8 cellular contexts compared by ENCODE assay signal in genomic region chr2:213251618-213252017, GRCh38. TPM values are rescaled to one million over a fixed set of nuclear protein-coding genes. Genes with fewer than 3 reads are reported as not detected.
DNase-seq lines count a peak whose midpoint lies in the region; ATAC-seq and TF ChIP-seq lines count a peak whose summit lies in the region.

No MANE protein-coding gene starts in this region.

- intact Hi-C loops in transverse colon (cut with DNase I; ENCODE audit: low total_unique reads): no loop called here
- intact Hi-C loops in lower leg skin (cut with DNase I; ENCODE audit: low total_unique reads): no loop called here

- DNase-seq in EL (peak; percentile 64), HPDE6-E6E7 (ENCODE audit: extremely low spot score) (peak; percentile 23), NCI-H82 treated with DMSO at 0.1 percent for 48 hours (lab: John Stamatoyannopoulos, UW; ENCODE audit: unreplicated experiment) (peak; percentile 56), left lobe of liver (ENCODE audit: low spot score) (no peak), transverse colon (no peak), lower leg skin (ENCODE audit: low spot score in 2 of 2) (no peak)
- DNase-seq in central memory CD4-positive, alpha-beta T cell: peak; percentile 34

- no peak for TF ChIP-seq POLR2A in transverse colon (IDR thresholded peaks at IDR 0.05)
- TF ChIP-seq POLR2A in lower leg skin (IDR thresholded peaks at IDR 0.05): no peak

- peaks cover 0 to 3% (median 0%) of the 10 kb centered on the region in 4 donors for H3K4me1 ChIP-seq in transverse colon

- WGBS in transverse colon (ENCODE audit: low coverage in 1 of 2), 2 donors: 29 to 33% methylated on average over 3 of the region's 3 CpGs
- 20 to 22% methylated on average over 3 of the region's 3 CpGs for WGBS in lower leg skin, 2 donors

- H3K36me3 ChIP-seq in transverse colon: no peaks in the 10 kb centered on the region

- TF ChIP-seq CTCF in transverse colon (IDR thresholded peaks at IDR 0.05): peak; percentile 59 to 72 (median 70)
- TF ChIP-seq CTCF in lower leg skin (IDR thresholded peaks at IDR 0.05): no peak

- no peak overlapping the region for H3K27ac ChIP-seq in transverse colon

- no peaks in the 10 kb centered on the region for H3K27me3 ChIP-seq in transverse colon

- TF ChIP-seq EP300 in transverse colon (IDR thresholded peaks at IDR 0.05; ENCODE audit: low read depth): no peak

- H3K4me3 ChIP-seq in transverse colon (no peak overlapping the region), lower leg skin (ENCODE audit: low read depth, poor library complexity, severe bottlenecking) (no peak overlapping the region)

- ATAC-seq in GM21447 (IDR thresholded peaks at IDR 0.05; ENCODE audit: unreplicated experiment) (peak; percentile 76), left lobe of liver (peak; percentile 90)

- H3K9me3 ChIP-seq in transverse colon: no peaks in the 10 kb centered on the region

- in situ Hi-C loops in transverse colon (cut with MboI; ENCODE audit: low pct_ligation_motif_present in 1 of 4, low pct_unique_long_range_greater_than_20kb in 1 of 4, low sequenced_read_pairs in 3 of 4): loop anchor here in 3 of 4 donors (5.0 to 25.0 kb wide), 2 partner anchors 676 to 2011 kb away; no protein-coding TSS in a partner anchor

RNA-seq across cellular contexts. Expression of gene SPAG16, which starts 32.6 kb away (rescaled TPM):
- total RNA-seq in left lobe of liver: 8.2 TPM
- 10 to 100 TPM in 3 of 4 donors, 1 to 10 TPM in 1; 1.2 to 30.8 (median 16.2) TPM for total RNA-seq in transverse colon
- total RNA-seq in lower leg skin: 10 to 100 TPM; 25.6 to 37.5 (median 26.3) TPM

Comparison
In these comparisons a context has a peak if more than half of its experiments do, and no peak if none do; other contexts are left out.
1. DNase-seq: peak in EL (single experiment), HPDE6-E6E7 (single experiment), NCI-H82 treated with DMSO at 0.1 percent for 48 hours (single experiment) and central memory CD4-positive, alpha-beta T cell (single experiment); none in left lobe of liver (single experiment), transverse colon (single experiment) and lower leg skin (0 of 2).
2. CTCF ChIP-seq: peak in transverse colon (5 of 5); none in lower leg skin (0 of 3).